ENCODE assay signal across 8 cellular contexts in the genomic region with DNA sequence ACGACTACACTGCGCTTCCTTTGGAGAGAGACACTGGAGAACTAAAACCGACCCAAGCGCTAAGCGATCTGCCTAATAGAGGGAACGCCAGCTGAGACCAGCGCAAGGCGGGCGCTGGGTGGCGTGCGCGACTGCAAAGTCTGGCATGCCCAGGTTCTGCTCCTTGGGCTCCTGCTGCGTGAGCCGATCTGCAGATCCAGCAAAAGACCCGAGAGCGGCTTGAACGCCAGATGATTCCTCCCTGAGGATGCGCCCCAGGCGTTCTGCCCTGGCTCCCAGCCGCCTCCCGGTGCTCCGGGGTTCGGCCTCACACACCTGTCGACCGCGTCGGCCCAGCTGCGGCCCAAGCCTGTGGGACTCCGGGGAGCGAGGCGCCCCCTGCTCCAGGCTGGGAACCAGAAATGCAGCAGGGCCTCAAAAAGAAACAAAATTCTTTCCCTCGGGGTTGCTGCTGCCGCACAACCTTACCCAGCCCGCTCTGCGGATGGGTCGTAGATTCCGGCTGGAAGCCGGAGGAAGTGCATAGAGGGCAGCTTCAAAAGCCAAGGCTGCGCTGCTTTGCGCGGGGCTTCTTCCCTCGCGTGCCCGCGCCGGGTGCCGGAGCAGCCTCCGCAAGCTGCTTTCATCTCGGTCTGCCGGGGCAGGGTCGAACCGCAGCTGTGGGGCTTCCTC. TPM values are rescaled to one million over a fixed set of nuclear protein-coding genes. Genes with fewer than 3 reads are reported as not detected.
DNase-seq lines count a peak whose midpoint lies in the region; ATAC-seq and TF ChIP-seq lines count a peak whose summit lies in the region.

No MANE protein-coding gene starts in this region.

- H3K4me3 ChIP-seq in mucosa of stomach (ENCODE audit: low read length): peak overlapping the region; percentile 37

- TF ChIP-seq CTCF in CD14-positive monocyte (IDR thresholded peaks at IDR 0.05): peak; percentile 51

- DNase-seq in CD14-positive monocyte (ENCODE audit: low spot score) (no peak), NCI-H526 treated with DMSO at 0.1 percent for 48 hours (lab: John Stamatoyannopoulos, UW) (peak; percentile 83), epidermal melanocyte (ENCODE audit: insufficient read length, low spot score) (peak; percentile 31)
- DNase-seq in activated CD8-positive, alpha-beta memory T cell treated with anti-CD3 and anti-CD28 coated beads for 4 hours (ENCODE audit: low read depth in 2 of 2): peak; percentile 38 to 39
- DNase-seq in stimulated activated naive CD4-positive, alpha-beta T cell (lab: John Stamatoyannopoulos, UW): peak; percentile 37 to 72 (median 44)

- peak overlapping the region in 1 of 7 donors; percentile 62 for H3K27ac Mint-ChIP-seq in CD14-positive monocyte

- peak; percentile 99 for ATAC-seq in GM19324 (IDR thresholded peaks at IDR 0.05; ENCODE audit: low FRiP score, unreplicated experiment)
- peak; percentile 94 for ATAC-seq in HG03378 (IDR thresholded peaks at IDR 0.05; ENCODE audit: unreplicated experiment)

- H3K4me3 Mint-ChIP-seq in CD14-positive monocyte: peak overlapping the region; percentile 81 to 94

- H3K9ac ChIP-seq in mucosa of stomach (ENCODE audit: low read length): peak overlapping the region; percentile 36

- no peaks in the 10 kb centered on the region for H3K9me3 ChIP-seq in mucosa of stomach (ENCODE audit: control insufficient read depth, low read length)

- peaks cover 0 to 9% of the 10 kb centered on the region in 2 donors for H3K36me3 Mint-ChIP-seq in CD14-positive monocyte

- H3K9me3 Mint-ChIP-seq in CD14-positive monocyte: peaks cover 0 to 13% (median 7%) of the 10 kb centered on the region in 7 donors

- H3K4me1 ChIP-seq in mucosa of stomach (ENCODE audit: control insufficient read depth, insufficient read depth, low read length): peaks cover 19% of the 10 kb centered on the region

- intact Hi-C loops in CD14-positive monocyte (cut with micrococcal nuclease): no loop called here

- H3K27me3 Mint-ChIP-seq in CD14-positive monocyte (ENCODE audit: low read depth in 3 of 3): peaks cover 59 to 71% (median 60%) of the 10 kb centered on the region in 3 donors

- peaks cover 67% of the 10 kb centered on the region for H3K27me3 ChIP-seq in mucosa of stomach (ENCODE audit: control insufficient read depth, insufficient read depth, low read length)

- peaks cover 53% of the 10 kb centered on the region for H3K4me1 Mint-ChIP-seq in CD14-positive monocyte

- no peaks in the 10 kb centered on the region for H3K36me3 ChIP-seq in mucosa of stomach (ENCODE audit: control insufficient read depth, insufficient read depth, low read length)

RNA-seq across cellular contexts. Expression of a gene that starts 17.9 kb away (rescaled TPM):
- not detected for polyA plus RNA-seq in CD14-positive monocyte

RNA-seq across cellular contexts. Expression of a gene that starts 20.3 kb away (rescaled TPM):
- 10 to 100 TPM; 35.6 to 41.9 TPM for polyA plus RNA-seq in CD14-positive monocyte
